Comparison of ENCODE assay signal across 8 cellular contexts in genomic region chr10:112471878-112472487, GRCh38. TPM values are rescaled to one million over a fixed set of nuclear protein-coding genes. Genes with fewer than 3 reads are reported as not detected.
DNase-seq lines count a peak whose midpoint lies in the region; ATAC-seq and TF ChIP-seq lines count a peak whose summit lies in the region.

No MANE protein-coding gene starts in this region.

- ATAC-seq in GM18907 (IDR thresholded peaks at IDR 0.05; ENCODE audit: unreplicated experiment) (peak; percentile 68), HG03378 (IDR thresholded peaks at IDR 0.05; ENCODE audit: unreplicated experiment) (peak; percentile 75), lower lobe of right lung (peak; percentile 57 to 64), HG03457 (IDR thresholded peaks at IDR 0.05; ENCODE audit: unreplicated experiment) (no peak)

- DNase-seq in COLO829 (ENCODE audit: low spot score) (peak; percentile 53), colonic mucosa (no peak), lower lobe of right lung (no peak), NCI-H187 (lab: John Stamatoyannopoulos, UW) (no peak)

- H3K36me3 ChIP-seq in OCI-LY1 (ENCODE audit: insufficient read depth, low read length), result peaks cover 7% of the 10 kb centered on the region; the same call in 1 of the 2 replicates
- no peaks in the 10 kb centered on the region for H3K36me3 ChIP-seq in colonic mucosa
- H3K36me3 ChIP-seq in lower lobe of right lung, result peaks cover 8% of the 10 kb centered on the region

- H3K9ac ChIP-seq in OCI-LY1 (ENCODE audit: low read length) (no peak overlapping the region), colonic mucosa (ENCODE audit: low read depth in 2 of 2, low read length in 2 of 2) (no peak overlapping the region)

- H3K9me3 ChIP-seq in OCI-LY1 (ENCODE audit: low read length) (no peaks in the 10 kb centered on the region), colonic mucosa (no peaks in the 10 kb centered on the region), lower lobe of right lung (no peaks in the 10 kb centered on the region)

- no peak overlapping the region for H2AFZ ChIP-seq in OCI-LY1 (ENCODE audit: low read length)

- TF ChIP-seq CTCF in OCI-LY1 (IDR thresholded peaks at IDR 0.05; ENCODE audit: low read length) (peak; percentile 78), colonic mucosa (IDR thresholded peaks at IDR 0.05) (peak; percentile 60), lower lobe of right lung (IDR thresholded peaks at IDR 0.05) (peak; percentile 67)

- H3K27me3 ChIP-seq in OCI-LY1 (ENCODE audit: insufficient read depth, low read length) (no peaks in the 10 kb centered on the region), colonic mucosa (no peaks in the 10 kb centered on the region), lower lobe of right lung (ENCODE audit: low read depth) (no peaks in the 10 kb centered on the region)

- H3K4me1 ChIP-seq in OCI-LY1 (ENCODE audit: insufficient read depth, low read length, severe bottlenecking), result no peaks in the 10 kb centered on the region
- H3K4me1 ChIP-seq in colonic mucosa, result no peaks in the 10 kb centered on the region
- peaks cover 5% of the 10 kb centered on the region for H3K4me1 ChIP-seq in lower lobe of right lung

- no peak overlapping the region for H3K4me2 ChIP-seq in OCI-LY1 (ENCODE audit: low read length)

- intact Hi-C loops in colonic mucosa (cut with DNase I), result no loop called here
- intact Hi-C loops in lower lobe of right lung (cut with DNase I), result no loop called here

- no peak overlapping the region for H3K27ac ChIP-seq in OCI-LY1 (ENCODE audit: low read depth, low read length, poor library complexity, severe bottlenecking)
- no peak overlapping the region for H3K27ac ChIP-seq in colonic mucosa
- no peak overlapping the region for H3K27ac ChIP-seq in lower lobe of right lung

- no peaks in the 10 kb centered on the region for H3K79me2 ChIP-seq in OCI-LY1 (ENCODE audit: insufficient read depth, low read length)

- H3K4me3 ChIP-seq in OCI-LY1 (ENCODE audit: low read depth, low read length, poor library complexity, severe bottlenecking), result no peak overlapping the region
- H3K4me3 ChIP-seq in colonic mucosa, result no peak overlapping the region
- no peak overlapping the region for H3K4me3 ChIP-seq in lower lobe of right lung

- no peaks in the 10 kb centered on the region for H4K20me1 ChIP-seq in OCI-LY1 (ENCODE audit: insufficient read depth, low read length)

- H3K9me2 ChIP-seq in OCI-LY1 (ENCODE audit: low read depth, low read length), result no peaks in the 10 kb centered on the region

- H3F3A ChIP-seq in OCI-LY1 (ENCODE audit: insufficient read depth, low read length), result no peaks in the 10 kb centered on the region

RNA-seq across cellular contexts. Expression of gene VTI1A, which starts 25.0 kb away (rescaled TPM):
- 10 to 100 TPM; 34.1 to 38.6 TPM for total RNA-seq in colonic mucosa
- total RNA-seq in lower lobe of right lung, result 36.9 TPM

RNA-seq across cellular contexts. Expression of gene ZDHHC6, which starts 25.3 kb away (rescaled TPM):
- 10 to 100 TPM; 37.9 to 50.7 TPM for total RNA-seq in colonic mucosa
- total RNA-seq in lower lobe of right lung, result 36.4 TPM
